14 cellular contexts compared by ENCODE assay signal in genomic region chr17:61757168-61757567, GRCh38.
A peak's percentile ranks its signal among the peaks of the same experiment; 100 is the strongest.
DNase-seq lines count a peak whose midpoint lies in the region; ATAC-seq, FAIRE-seq and TF ChIP-seq lines count a peak whose summit lies in the region.
"Had no signal": no experiment of that assay in that cellular context is flagged by ENCODE, and none has a peak within 500 bp of the region (broad histone marks: within the 10 kb centered on the region; RNA-seq: fewer than 3 reads in every experiment).

No MANE protein-coding gene starts in this region.

- H3K9me3 Mint-ChIP-seq in GM23338: no peaks in the 10 kb centered on the region
- H3K9me3 Mint-ChIP-seq in WTC11: peaks cover 11% of the 10 kb centered on the region

- no peaks in the 10 kb centered on the region for H3K4me1 ChIP-seq in A549
- H3K4me1 ChIP-seq in GM23338 (ENCODE audit: insufficient read depth): no peaks in the 10 kb centered on the region
- H3K4me1 ChIP-seq in KMS-11 (ENCODE audit: low read depth, poor library complexity, severe bottlenecking): peaks cover 24% of the 10 kb centered on the region
- H3K4me1 ChIP-seq: sigmoid colon, thyroid gland had no signal

- H3K27ac ChIP-seq in A549 (no peak overlapping the region), GM23338 (ENCODE audit: low read depth) (no peak overlapping the region), KMS-11 (no peak overlapping the region)
- H3K27ac ChIP-seq: sigmoid colon, thyroid gland had no signal

- H3K36me3 Mint-ChIP-seq in GM23338 (ENCODE audit: low read depth) (peaks cover 25% of the 10 kb centered on the region), WTC11 (peaks cover 19% of the 10 kb centered on the region)

- H3K9me3 ChIP-seq in A549: peaks cover 7% of the 10 kb centered on the region; the same call in 2 of the 3 replicates
- H3K9me3 ChIP-seq: sigmoid colon, thyroid gland had no signal

- H3K4me1 Mint-ChIP-seq in GM23338: 0 out of 3 replicates have a peak, but pooled peaks cover 3% of the 10 kb centered on the region
- peaks cover 3% of the 10 kb centered on the region for H3K4me1 Mint-ChIP-seq in WTC11
- H3K4me1 Mint-ChIP-seq: T-helper 17 cell had no signal

- no peak overlapping the region for H3K9ac ChIP-seq in KMS-11

- no peak overlapping the region for H3K4me2 ChIP-seq in A549
- H3K4me2 ChIP-seq in GM23338: no peak overlapping the region
- peak overlapping the region; percentile 28; the same call in 1 of the 2 replicates for H3K4me2 ChIP-seq in KMS-11

- H3K27me3 Mint-ChIP-seq in GM23338 (ENCODE audit: insufficient read depth, low read depth, poor library complexity) (no peaks in the 10 kb centered on the region), WTC11 (ENCODE audit: low read depth) (no peaks in the 10 kb centered on the region)
- H3K27me3 Mint-ChIP-seq: naive B cell, T-helper 17 cell had no signal

- H3F3A ChIP-seq in GM23338 (replicated peaks; ENCODE audit: low read depth): no peaks in the 10 kb centered on the region

- DNase-seq in A549 (ENCODE audit: low read depth in 1 of 2, low spot score in 1 of 2) (no peak), GM23338 (ENCODE audit: low spot score) (no peak), WTC11 (ENCODE audit: low spot score) (no peak), sciatic nerve (ENCODE audit: low spot score) (no peak)
- no peak for DNase-seq in activated CD4-positive, alpha-beta T cell treated with anti-CD3 and anti-CD28 coated beads, Interleukin-2, amount 50 U/mL, for 48 hours
- no peak for DNase-seq in NK-92 treated with Interleukin-12 subunit alpha and Interleukin-12 subunit beta, amount 100 ng/mL, for 24 hours (lab: John Stamatoyannopoulos, UW)
- DNase-seq: dermis blood vessel endothelial cell, foreskin melanocyte, naive B cell, sigmoid colon, T-helper 17 cell, thyroid gland had no signal

- CTCF ChIA-PET in A549 (lab: Yijun Ruan, JAX): no interaction called here
- CTCF ChIA-PET in WTC11 (lab: Charles Lee): interaction anchor here (0.7 kb wide), 1 partner anchor 86 kb away, joined by 3 read pairs; no protein-coding TSS in a partner anchor

- FAIRE-seq in A549 (lab: Jason Lieb, UNC): no peak

- intact Hi-C loops in sciatic nerve (cut with DNase I): no loop called here

- POLR2A ChIA-PET in A549 (lab: Yijun Ruan, JAX) (no interaction called here), WTC11 (lab: Charles Lee) (no interaction called here)

- no peaks in the 10 kb centered on the region for H3K27me3 ChIP-seq in GM23338 (ENCODE audit: insufficient read depth)
- H3K27me3 ChIP-seq in KMS-11 (ENCODE audit: insufficient read depth, low read depth): no peaks in the 10 kb centered on the region
- H3K27me3 ChIP-seq: sigmoid colon, thyroid gland had no signal

- no peak for ATAC-seq in A549
- peak; percentile 43 for ATAC-seq in GM18870 (IDR thresholded peaks at IDR 0.05; ENCODE audit: unreplicated experiment)
- no peak for ATAC-seq in GM23338
- ATAC-seq in WTC11: no peak
- no peak for ATAC-seq in sciatic nerve
- ATAC-seq: T-helper 17 cell had no signal

- H4K20me1 ChIP-seq in GM23338 (replicated peaks; ENCODE audit: insufficient read depth) (no peaks in the 10 kb centered on the region), KMS-11 (ENCODE audit: insufficient read depth) (no peaks in the 10 kb centered on the region)

- no peaks in the 10 kb centered on the region for H3K79me2 ChIP-seq in GM23338 (replicated peaks; ENCODE audit: insufficient read depth)
- no peaks in the 10 kb centered on the region for H3K79me2 ChIP-seq in KMS-11 (ENCODE audit: insufficient read depth, low read depth)

- no peaks in the 10 kb centered on the region for H3K9me2 ChIP-seq in GM23338 (ENCODE audit: insufficient read depth)

- no peak for TF ChIP-seq CTCF in A549 (IDR thresholded peaks at IDR 0.05)
- no peak for TF ChIP-seq CTCF in GM23338 (conservative IDR thresholded peaks at IDR 0.05; ENCODE audit: low read depth in 2 of 2)
- TF ChIP-seq CTCF in KMS-11 (conservative IDR thresholded peaks at IDR 0.05; ENCODE audit: low read depth, low read length): no peak
- no peak for TF ChIP-seq CTCF in WTC11 (IDR thresholded peaks at IDR 0.05)

- no peak for TF ChIP-seq EP300 in A549 (IDR thresholded peaks at IDR 0.05)

- H2AFZ ChIP-seq in GM23338 (no peak overlapping the region), KMS-11 (ENCODE audit: low read depth) (no peak overlapping the region)

- H3K36me3 ChIP-seq in GM23338 (ENCODE audit: insufficient read depth): no peaks in the 10 kb centered on the region
- no peaks in the 10 kb centered on the region for H3K36me3 ChIP-seq in KMS-11 (ENCODE audit: insufficient read depth)
- H3K36me3 ChIP-seq: sigmoid colon, thyroid gland had no signal

- H3K4me3 Mint-ChIP-seq in GM23338: no peak overlapping the region
- H3K4me3 Mint-ChIP-seq in WTC11: no peak overlapping the region
- H3K4me3 Mint-ChIP-seq: naive B cell, T-helper 17 cell had no signal

- 0 out of 2 replicates have a peak overlapping the region, but pooled peaks have one; percentile 29 for H3K27ac Mint-ChIP-seq in GM23338
- no peak overlapping the region for H3K27ac Mint-ChIP-seq in WTC11
- H3K27ac Mint-ChIP-seq: T-helper 17 cell had no signal

- no peak for TF ChIP-seq RAD21 in A549 (conservative IDR thresholded peaks at IDR 0.05 in 1 of 2, IDR thresholded peaks at IDR 0.05 in 1 of 2)

- no peak for TF ChIP-seq POLR2A in A549 (IDR thresholded peaks at IDR 0.05; ENCODE audit: low read length)

- H3K4me3 ChIP-seq in A549 (no peak overlapping the region), GM23338 (no peak overlapping the region), KMS-11 (IDR thresholded peaks at IDR 0.05; ENCODE audit: insufficient read depth, low read depth, low read length) (no peak overlapping the region)
- H3K4me3 ChIP-seq: sigmoid colon, thyroid gland had no signal

TF ChIP-seq in A549, 52 proteins besides CTCF, POLR2A, EP300 and RAD21:
- TF ChIP-seq FOSL2 (IDR thresholded peaks at IDR 0.05): no peak
- no peak for TF ChIP-seq FOSL2 (CRISPR knock-in tag; IDR thresholded peaks at IDR 0.05)
- TF ChIP-seq, protein P1, sequence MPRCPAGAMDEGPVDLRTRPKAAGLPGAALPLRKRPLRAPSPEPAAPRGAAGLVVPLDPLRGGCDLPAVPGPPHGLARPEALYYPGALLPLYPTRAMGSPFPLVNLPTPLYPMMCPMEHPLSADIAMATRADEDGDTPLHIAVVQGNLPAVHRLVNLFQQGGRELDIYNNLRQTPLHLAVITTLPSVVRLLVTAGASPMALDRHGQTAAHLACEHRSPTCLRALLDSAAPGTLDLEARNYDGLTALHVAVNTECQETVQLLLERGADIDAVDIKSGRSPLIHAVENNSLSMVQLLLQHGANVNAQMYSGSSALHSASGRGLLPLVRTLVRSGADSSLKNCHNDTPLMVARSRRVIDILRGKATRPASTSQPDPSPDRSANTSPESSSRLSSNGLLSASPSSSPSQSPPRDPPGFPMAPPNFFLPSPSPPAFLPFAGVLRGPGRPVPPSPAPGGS (IDR thresholded peaks at IDR 0.05): no peak
- TF ChIP-seq MAFK (IDR thresholded peaks at IDR 0.05; ENCODE audit: partially characterized antibody): peak; percentile 37

TF ChIP-seq in GM23338, 12 proteins besides CTCF, POLR2A, EP300 and RAD21 (continues in another document):
- TF ChIP-seq REST (IDR thresholded peaks at IDR 0.05; ENCODE audit: unreplicated experiment): no peak
- no peak for TF ChIP-seq EZH2 (IDR thresholded peaks at IDR 0.05; ENCODE audit: low read depth, unreplicated experiment)

TF ChIP-seq in WTC11, 78 proteins besides CTCF, POLR2A, EP300 and RAD21 (continues in another document):
- TF ChIP-seq ATF6 (CRISPR knock-in tag; IDR thresholded peaks at IDR 0.05) (no peak), ZNF219 (CRISPR knock-in tag; IDR thresholded peaks at IDR 0.05; ENCODE audit: borderline replicate concordance) (no peak), TCF7 (CRISPR knock-in tag; IDR thresholded peaks at IDR 0.05; ENCODE audit: low read depth) (no peak), CBFB (CRISPR knock-in tag; IDR thresholded peaks at IDR 0.05; ENCODE audit: low read depth) (no peak), OVOL2 (CRISPR knock-in tag; IDR thresholded peaks at IDR 0.05; ENCODE audit: borderline replicate concordance) (no peak), GRHL2 (CRISPR knock-in tag; IDR thresholded peaks at IDR 0.05; ENCODE audit: insufficient replicate concordance, severe bottlenecking) (no peak), SMAD4 (CRISPR knock-in tag; IDR thresholded peaks at IDR 0.05) (no peak), ATF1 (CRISPR knock-in tag; IDR thresholded peaks at IDR 0.05) (no peak), CREB1 (CRISPR knock-in tag; IDR thresholded peaks at IDR 0.05) (no peak), JUN (CRISPR knock-in tag; IDR thresholded peaks at IDR 0.05) (no peak), IRF1 (CRISPR knock-in tag; IDR thresholded peaks at IDR 0.05) (no peak)
- TF ChIP-seq, protein P2, sequence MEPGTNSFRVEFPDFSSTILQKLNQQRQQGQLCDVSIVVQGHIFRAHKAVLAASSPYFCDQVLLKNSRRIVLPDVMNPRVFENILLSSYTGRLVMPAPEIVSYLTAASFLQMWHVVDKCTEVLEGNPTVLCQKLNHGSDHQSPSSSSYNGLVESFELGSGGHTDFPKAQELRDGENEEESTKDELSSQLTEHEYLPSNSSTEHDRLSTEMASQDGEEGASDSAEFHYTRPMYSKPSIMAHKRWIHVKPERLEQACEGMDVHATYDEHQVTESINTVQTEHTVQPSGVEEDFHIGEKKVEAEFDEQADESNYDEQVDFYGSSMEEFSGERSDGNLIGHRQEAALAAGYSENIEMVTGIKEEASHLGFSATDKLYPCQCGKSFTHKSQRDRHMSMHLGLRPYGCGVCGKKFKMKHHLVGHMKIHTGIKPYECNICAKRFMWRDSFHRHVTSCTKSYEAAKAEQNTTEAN (CRISPR knock-in tag; IDR thresholded peaks at IDR 0.05): no peak
